ENCODE assay signal across 1 cellular context in genomic region chr17:3482851-3483250, GRCh38.
TF ChIP-seq lines count a peak whose summit lies in the region.

No MANE protein-coding gene starts in this region.

TF ChIP-seq in GM23338, 12 proteins besides CTCF, POLR2A, EP300 and RAD21 (continued from another document):
- TF ChIP-seq ZNF462 (CRISPR knock-in tag; IDR thresholded peaks at IDR 0.05) (no peak), NANOG (IDR thresholded peaks at IDR 0.05; ENCODE audit: borderline replicate concordance) (peak; percentile 73), EZH2 (IDR thresholded peaks at IDR 0.05; ENCODE audit: low read depth, unreplicated experiment) (no peak), JUNB (IDR thresholded peaks at IDR 0.05; ENCODE audit: unreplicated experiment) (no peak)
- TF ChIP-seq, protein P1, sequence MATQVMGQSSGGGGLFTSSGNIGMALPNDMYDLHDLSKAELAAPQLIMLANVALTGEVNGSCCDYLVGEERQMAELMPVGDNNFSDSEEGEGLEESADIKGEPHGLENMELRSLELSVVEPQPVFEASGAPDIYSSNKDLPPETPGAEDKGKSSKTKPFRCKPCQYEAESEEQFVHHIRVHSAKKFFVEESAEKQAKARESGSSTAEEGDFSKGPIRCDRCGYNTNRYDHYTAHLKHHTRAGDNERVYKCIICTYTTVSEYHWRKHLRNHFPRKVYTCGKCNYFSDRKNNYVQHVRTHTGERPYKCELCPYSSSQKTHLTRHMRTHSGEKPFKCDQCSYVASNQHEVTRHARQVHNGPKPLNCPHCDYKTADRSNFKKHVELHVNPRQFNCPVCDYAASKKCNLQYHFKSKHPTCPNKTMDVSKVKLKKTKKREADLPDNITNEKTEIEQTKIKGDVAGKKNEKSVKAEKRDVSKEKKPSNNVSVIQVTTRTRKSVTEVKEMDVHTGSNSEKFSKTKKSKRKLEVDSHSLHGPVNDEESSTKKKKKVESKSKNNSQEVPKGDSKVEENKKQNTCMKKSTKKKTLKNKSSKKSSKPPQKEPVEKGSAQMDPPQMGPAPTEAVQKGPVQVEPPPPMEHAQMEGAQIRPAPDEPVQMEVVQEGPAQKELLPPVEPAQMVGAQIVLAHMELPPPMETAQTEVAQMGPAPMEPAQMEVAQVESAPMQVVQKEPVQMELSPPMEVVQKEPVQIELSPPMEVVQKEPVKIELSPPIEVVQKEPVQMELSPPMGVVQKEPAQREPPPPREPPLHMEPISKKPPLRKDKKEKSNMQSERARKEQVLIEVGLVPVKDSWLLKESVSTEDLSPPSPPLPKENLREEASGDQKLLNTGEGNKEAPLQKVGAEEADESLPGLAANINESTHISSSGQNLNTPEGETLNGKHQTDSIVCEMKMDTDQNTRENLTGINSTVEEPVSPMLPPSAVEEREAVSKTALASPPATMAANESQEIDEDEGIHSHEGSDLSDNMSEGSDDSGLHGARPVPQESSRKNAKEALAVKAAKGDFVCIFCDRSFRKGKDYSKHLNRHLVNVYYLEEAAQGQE (IDR thresholded peaks at IDR 0.05; ENCODE audit: unreplicated experiment), result no peak
